24 cellular contexts compared by ENCODE assay signal in genomic region chr2:120629241-120629895, GRCh38.
"Had no signal": no experiment of that assay in that cellular context is flagged by ENCODE, and none has a peak within 500 bp of the region (broad histone marks: within the 10 kb centered on the region; RNA-seq: fewer than 3 reads in every experiment).

No MANE protein-coding gene starts in this region.

- DNase-seq: effector CD4-positive, alpha-beta T cell; gastrocnemius medialis; heart right ventricle; hypothalamus; mesenchymal stem cell; naive B cell; occipital lobe; psoas muscle; stimulated activated CD4-positive, alpha-beta T cell treated with anti-CD3 and anti-CD28 coated beads, Interleukin-4, amount 100 ng/mL, for 1 hour; stimulated activated CD8-positive, alpha-beta memory T cell treated with anti-CD3 and anti-CD28 coated beads, Interleukin-4, amount 100 ng/mL, for 48 hours; stimulated activated naive CD8-positive, alpha-beta T cell treated with anti-CD3 and anti-CD28 coated beads, Interleukin-15, Interleukin-2, amounts not matched to agents 100 U/mL and 50 U/mL, for 24 hours had no signal

- H3K27ac ChIP-seq: epithelial cell of prostate, esophagus muscularis mucosa, gastrocnemius medialis, heart right ventricle, parathyroid adenoma, psoas muscle, suprapubic skin, tibial artery had no signal

- H3K36me3 Mint-ChIP-seq: naive B cell; stimulated activated effector memory CD8-positive, alpha-beta T cell treated with anti-CD3 and anti-CD28 coated beads, Interleukin-12 subunit alpha, Interleukin-12 subunit beta, amount 100 ng/mL, for 72 hours had no signal

- H3K9me3 Mint-ChIP-seq: central memory CD8-positive, alpha-beta T cell; dendritic cell treated with granulocyte-macrophage colony-stimulating factor and Interleukin-4, amounts not matched to agents 40 ng/mL and 50 ng/mL, for 4 days; stimulated activated effector memory CD8-positive, alpha-beta T cell treated with anti-CD3 and anti-CD28 coated beads, Interleukin-12 subunit alpha, Interleukin-12 subunit beta, amount 100 ng/mL, for 72 hours had no signal

- H3K27ac Mint-ChIP-seq: dendritic cell treated with granulocyte-macrophage colony-stimulating factor and Interleukin-4, amounts not matched to agents 40 ng/mL and 50 ng/mL, for 4 days; naive B cell; nephron; stimulated activated effector memory CD8-positive, alpha-beta T cell treated with anti-CD3 and anti-CD28 coated beads, Interleukin-12 subunit alpha, Interleukin-12 subunit beta, amount 100 ng/mL, for 72 hours had no signal

- H3K4me3 ChIP-seq: esophagus muscularis mucosa, gastrocnemius medialis, heart right ventricle, psoas muscle, smooth muscle cell, suprapubic skin, tibial artery had no signal

- FAIRE-seq: bronchial epithelial cell, islet of Langerhans had no signal

- H3K79me2 ChIP-seq: parathyroid adenoma had no signal

- H3K9me3 ChIP-seq: gastrocnemius medialis, psoas muscle, tibial artery had no signal

- ATAC-seq: gastrocnemius medialis; left lobe of liver; psoas muscle; stimulated activated effector memory CD8-positive, alpha-beta T cell treated with anti-CD3 and anti-CD28 coated beads, Interleukin-12 subunit alpha, Interleukin-12 subunit beta, amount 100 ng/mL, for 72 hours; stimulated activated naive CD8-positive, alpha-beta T cell treated with anti-CD3 and anti-CD28 coated beads, Interleukin-15, Interleukin-2, amounts not matched to agents 100 U/mL and 50 U/mL, for 24 hours had no signal

- H3K4me1 ChIP-seq: gastrocnemius medialis, heart right ventricle, parathyroid adenoma, psoas muscle had no signal

- H3K4me3 Mint-ChIP-seq: central memory CD8-positive, alpha-beta T cell; dendritic cell treated with granulocyte-macrophage colony-stimulating factor and Interleukin-4, amounts not matched to agents 40 ng/mL and 50 ng/mL, for 4 days; naive B cell; nephron; stimulated activated effector memory CD8-positive, alpha-beta T cell treated with anti-CD3 and anti-CD28 coated beads, Interleukin-12 subunit alpha, Interleukin-12 subunit beta, amount 100 ng/mL, for 72 hours had no signal

- H3K27me3 ChIP-seq: gastrocnemius medialis, tibial artery had no signal

- H3K36me3 ChIP-seq: esophagus muscularis mucosa, gastrocnemius medialis, heart right ventricle, suprapubic skin, tibial artery had no signal

- H3K27me3 Mint-ChIP-seq: dendritic cell treated with granulocyte-macrophage colony-stimulating factor and Interleukin-4, amounts not matched to agents 40 ng/mL and 50 ng/mL, for 4 days had no signal

- H2AFZ ChIP-seq: parathyroid adenoma had no signal

- H3K4me1 Mint-ChIP-seq: central memory CD8-positive, alpha-beta T cell; naive B cell; stimulated activated effector memory CD8-positive, alpha-beta T cell treated with anti-CD3 and anti-CD28 coated beads, Interleukin-12 subunit alpha, Interleukin-12 subunit beta, amount 100 ng/mL, for 72 hours had no signal

- H3K4me2 ChIP-seq: smooth muscle cell had no signal

- H3K9ac ChIP-seq: parathyroid adenoma had no signal
